ENCODE assay signal across 7 cellular contexts in the genomic region with DNA sequence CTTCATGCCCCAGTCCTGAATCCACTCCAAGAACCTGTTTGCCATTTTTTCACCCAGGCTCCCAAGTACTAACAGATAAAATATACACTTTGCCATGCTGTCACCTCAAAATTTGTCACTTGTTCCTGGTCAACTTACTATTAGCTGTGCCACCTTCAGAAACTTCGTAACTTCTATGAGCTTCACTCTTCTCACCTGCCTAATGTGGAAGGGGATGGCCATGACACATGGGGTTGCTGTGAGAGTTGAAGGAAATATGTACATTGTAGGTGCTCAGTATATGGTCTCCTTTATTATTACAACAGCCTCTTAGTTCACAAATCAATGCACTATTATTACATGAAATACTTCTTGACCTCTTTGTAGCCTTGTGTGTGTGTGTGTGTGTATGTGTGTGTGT. TPM values are rescaled to one million over a fixed set of nuclear protein-coding genes. Genes with fewer than 3 reads are reported as not detected.
DNase-seq lines count a peak whose midpoint lies in the region; ATAC-seq and TF ChIP-seq lines count a peak whose summit lies in the region.

No MANE protein-coding gene starts in this region.

- peaks cover 57% of the 10 kb centered on the region for H3K4me1 Mint-ChIP-seq in activated T-helper 2 cell treated with anti-CD3 and anti-CD28 coated beads, Interferon-gamma antibody, Interleukin-2, Interleukin-4, amounts not matched to agents 10 μg/mL and 5 μg/mL and 100 μg/mL, durations not matched to agents 14 hours and 24 hours and 36 hours (ENCODE audit: low read depth)
- peaks cover 21% of the 10 kb centered on the region for H3K4me1 Mint-ChIP-seq in neural crest cell

- no peaks in the 10 kb centered on the region for H3K36me3 ChIP-seq in heart right ventricle

- 94 to 98% methylated on average over 1 of the region's 1 CpG for WGBS in heart right ventricle, 2 donors

- DNase-seq in activated T-helper 2 cell treated with anti-CD3 and anti-CD28 coated beads, Interferon-gamma antibody, Interleukin-2, Interleukin-4, amounts not matched to agents 10 μg/mL and 5 μg/mL and 100 μg/mL, durations not matched to agents 14 hours and 24 hours and 36 hours (ENCODE audit: low spot score) = no peak
- no peak for DNase-seq in neural crest cell (ENCODE audit: low read depth, low spot score)
- no peak for DNase-seq in HK-2 (ENCODE audit: unreplicated experiment)
- DNase-seq in heart right ventricle = no peak

- peak overlapping the region; percentile 96 for H3K27ac Mint-ChIP-seq in activated T-helper 2 cell treated with anti-CD3 and anti-CD28 coated beads, Interferon-gamma antibody, Interleukin-2, Interleukin-4, amounts not matched to agents 10 μg/mL and 5 μg/mL and 100 μg/mL, durations not matched to agents 14 hours and 24 hours and 36 hours
- H3K27ac Mint-ChIP-seq in neural crest cell (ENCODE audit: unreplicated experiment) = peak overlapping the region; percentile 80

- peak overlapping the region in 1 of 10 donors; percentile 45 for H3K27ac ChIP-seq in heart right ventricle

- no peaks in the 10 kb centered on the region for H3K9me3 Mint-ChIP-seq in activated T-helper 2 cell treated with anti-CD3 and anti-CD28 coated beads, Interferon-gamma antibody, Interleukin-2, Interleukin-4, amounts not matched to agents 10 μg/mL and 5 μg/mL and 100 μg/mL, durations not matched to agents 14 hours and 24 hours and 36 hours
- peaks cover 23% of the 10 kb centered on the region for H3K9me3 Mint-ChIP-seq in neural crest cell

- no peak for TF ChIP-seq CTCF in neural crest cell (conservative IDR thresholded peaks at IDR 0.05)
- no peak for TF ChIP-seq CTCF in heart right ventricle (IDR thresholded peaks at IDR 0.05)

- H3K4me1 ChIP-seq in heart right ventricle = peaks cover 0 to 65% (median 13%) of the 10 kb centered on the region in 9 donors

- H3K27me3 Mint-ChIP-seq in activated T-helper 2 cell treated with anti-CD3 and anti-CD28 coated beads, Interferon-gamma antibody, Interleukin-2, Interleukin-4, amounts not matched to agents 10 μg/mL and 5 μg/mL and 100 μg/mL, durations not matched to agents 14 hours and 24 hours and 36 hours (ENCODE audit: low read depth) = no peaks in the 10 kb centered on the region
- H3K27me3 Mint-ChIP-seq in neural crest cell (ENCODE audit: low read depth) = no peaks in the 10 kb centered on the region

- H3K27me3 ChIP-seq in heart right ventricle = peaks cover 0 to 45% (median 0%) of the 10 kb centered on the region in 7 donors

- peaks cover 10% of the 10 kb centered on the region for H3K36me3 Mint-ChIP-seq in activated T-helper 2 cell treated with anti-CD3 and anti-CD28 coated beads, Interferon-gamma antibody, Interleukin-2, Interleukin-4, amounts not matched to agents 10 μg/mL and 5 μg/mL and 100 μg/mL, durations not matched to agents 14 hours and 24 hours and 36 hours (ENCODE audit: low read depth)
- peaks cover 15% of the 10 kb centered on the region for H3K36me3 Mint-ChIP-seq in neural crest cell (ENCODE audit: low read depth)

- peak overlapping the region; percentile 49 for H3K4me3 Mint-ChIP-seq in activated T-helper 2 cell treated with anti-CD3 and anti-CD28 coated beads, Interferon-gamma antibody, Interleukin-2, Interleukin-4, amounts not matched to agents 10 μg/mL and 5 μg/mL and 100 μg/mL, durations not matched to agents 14 hours and 24 hours and 36 hours (ENCODE audit: low read depth)
- no peak overlapping the region for H3K4me3 Mint-ChIP-seq in neural crest cell

- peak; percentile 4 for ATAC-seq in GM18502 (IDR thresholded peaks at IDR 0.05; ENCODE audit: poor library complexity, unreplicated experiment)
- ATAC-seq in HG02938 (IDR thresholded peaks at IDR 0.05; ENCODE audit: unreplicated experiment) = peak; percentile 11
- no peak for ATAC-seq in HG03571 (IDR thresholded peaks at IDR 0.05; ENCODE audit: unreplicated experiment)
- no peak for ATAC-seq in heart right ventricle

- intact Hi-C loops in activated T-helper 2 cell treated with anti-CD3 and anti-CD28 coated beads, Interferon-gamma antibody, Interleukin-2, Interleukin-4, amounts not matched to agents 10 μg/mL and 5 μg/mL and 100 μg/mL, durations not matched to agents 14 hours and 24 hours and 36 hours (cut with micrococcal nuclease) = loop anchor here (1.0 to 5.0 kb wide), 2 partner anchors 14 to 33 kb away; no protein-coding TSS in a partner anchor
- intact Hi-C loops in heart right ventricle (cut with DNase I) = loop anchor here in 1 of 10 donors (10.0 kb wide), 1 partner anchor 179 kb away; no protein-coding TSS in a partner anchor

- no peaks in the 10 kb centered on the region for H3K9me3 ChIP-seq in heart right ventricle

- no peak overlapping the region for H3K4me3 ChIP-seq in heart right ventricle

RNA-seq across cellular contexts. Expression of a gene that starts 10.4 kb away (rescaled TPM):
- 7,759 and 7,983 TPM in 2 replicates for total RNA-seq in activated T-helper 2 cell treated with anti-CD3 and anti-CD28 coated beads, Interferon-gamma antibody, Interleukin-2, Interleukin-4, amounts not matched to agents 10 μg/mL and 5 μg/mL and 100 μg/mL, durations not matched to agents 14 hours and 24 hours and 36 hours
- 2,548 and 2,664 TPM in 2 replicates for total RNA-seq in neural crest cell
- 1,000 to 10,000 TPM in 3 of 10 donors, 100 to 1,000 TPM in 7; 700 to 2,442 (median 850) TPM for total RNA-seq in heart right ventricle
- 1,000 to 10,000 TPM; 2,617 to 3,026 TPM for polyA plus RNA-seq in heart right ventricle

RNA-seq across cellular contexts. Expression of a gene that starts 59.1 kb away (rescaled TPM):
- not detected in 2 replicates for total RNA-seq in activated T-helper 2 cell treated with anti-CD3 and anti-CD28 coated beads, Interferon-gamma antibody, Interleukin-2, Interleukin-4, amounts not matched to agents 10 μg/mL and 5 μg/mL and 100 μg/mL, durations not matched to agents 14 hours and 24 hours and 36 hours
- total RNA-seq in neural crest cell (0.07 and 0.25 TPM in 2 replicates), heart right ventricle (under 1 TPM in 6 of 10 donors, not detected in 4; 0.07 to 1.00 (median 0.29) TPM)
- not detected for polyA plus RNA-seq in heart right ventricle

Comparison
In these comparisons a context has a peak if more than half of its experiments do, and no peak if none do; other contexts are left out.
1. ATAC-seq: peak in GM18502 (single experiment) and HG02938 (single experiment); none in HG03571 (single experiment) and heart right ventricle (0 of 8).